Comparison of ENCODE assay signal across 1 cellular context in genomic region chr20:62916703-62917476, GRCh38.
TF ChIP-seq lines count a peak whose summit lies in the region.

No MANE protein-coding gene starts in this region.

TF ChIP-seq in HepG2, 621 proteins besides CTCF, POLR2A, EP300 and RAD21 (continues in another document):
- TF ChIP-seq SAFB2 (CRISPR knock-in tag; IDR thresholded peaks at IDR 0.05; ENCODE audit: borderline replicate concordance, low read depth) (no peak; the same call in 1 of the 2 replicates), REST (IDR thresholded peaks at IDR 0.05; ENCODE audit: borderline replicate concordance in 1 of 2, low read depth in 1 of 2, low read length in 2 of 2) (0 out of 4 replicates have a peak, but pooled peaks of 1 of the 2 experiments have one; percentile 30), U2AF1 (optimal IDR thresholded peaks at IDR 0.05; ENCODE audit: low read depth, low read length) (no peak), RCOR2 (CRISPR knock-in tag; IDR thresholded peaks at IDR 0.05) (peak; percentile 99), GRHL1 (CRISPR knock-in tag; conservative IDR thresholded peaks at IDR 0.05) (no peak), NAIF1 (CRISPR knock-in tag; IDR thresholded peaks at IDR 0.05; ENCODE audit: borderline replicate concordance) (peak; percentile 74; the same call in 1 of the 2 replicates), ZNF839 (CRISPR knock-in tag; IDR thresholded peaks at IDR 0.05; ENCODE audit: borderline replicate concordance) (no peak), NFIC (IDR thresholded peaks at IDR 0.05; ENCODE audit: low read length) (peak; percentile 63; the same call in 1 of the 2 replicates), NR2C2 (CRISPR knock-in tag; IDR thresholded peaks at IDR 0.05; ENCODE audit: borderline replicate concordance) (peak; percentile 91), TARDBP (CRISPR knock-in tag; IDR thresholded peaks at IDR 0.05) (peak; percentile 99), ETV5 (CRISPR knock-in tag; IDR thresholded peaks at IDR 0.05; ENCODE audit: borderline replicate concordance) (peak; percentile 95), GLMP (CRISPR knock-in tag; IDR thresholded peaks at IDR 0.05; ENCODE audit: borderline replicate concordance) (no peak), ZNF30 (CRISPR knock-in tag; IDR thresholded peaks at IDR 0.05) (peak; percentile 33; the same call in 1 of the 2 replicates), ZNF101 (CRISPR knock-in tag; IDR thresholded peaks at IDR 0.05; ENCODE audit: borderline replicate concordance, low read depth) (0 out of 2 replicates have a peak, but pooled peaks have one; percentile 82), ZNF576 (CRISPR knock-in tag; IDR thresholded peaks at IDR 0.05) (no peak), HNRNPL (IDR thresholded peaks at IDR 0.05; ENCODE audit: low read depth, low read length) (no peak), PRDM4 (CRISPR knock-in tag; IDR thresholded peaks at IDR 0.05; ENCODE audit: borderline replicate concordance) (no peak), ZNF616 (CRISPR knock-in tag; IDR thresholded peaks at IDR 0.05; ENCODE audit: low read depth) (0 out of 2 replicates have a peak, but pooled peaks have one; percentile 69), ZNF430 (CRISPR knock-in tag; IDR thresholded peaks at IDR 0.05) (peak; percentile 98), TFE3 (CRISPR knock-in tag; IDR thresholded peaks at IDR 0.05) (peak; percentile 92), ZNF282 (IDR thresholded peaks at IDR 0.05; ENCODE audit: partially characterized antibody) (no peak), ZNF740 (CRISPR knock-in tag; IDR thresholded peaks at IDR 0.05) (no peak; the same call in 1 of the 2 replicates), IRF2 (CRISPR knock-in tag; IDR thresholded peaks at IDR 0.05) (peak; percentile 98), CENPX (CRISPR knock-in tag; IDR thresholded peaks at IDR 0.05) (no peak), ZNF350 (CRISPR knock-in tag; IDR thresholded peaks at IDR 0.05; ENCODE audit: borderline replicate concordance, low read depth) (peak; percentile 99), ZNF570 (CRISPR knock-in tag; IDR thresholded peaks at IDR 0.05; ENCODE audit: borderline replicate concordance) (no peak), FOXC1 (CRISPR knock-in tag; IDR thresholded peaks at IDR 0.05; ENCODE audit: borderline replicate concordance) (peak; percentile 93), KDM2A (CRISPR knock-in tag; IDR thresholded peaks at IDR 0.05; ENCODE audit: borderline replicate concordance, low read depth) (peak; percentile 80; the same call in 1 of the 2 replicates), ZSCAN30 (CRISPR knock-in tag; IDR thresholded peaks at IDR 0.05) (peak; percentile 95), CC2D1A (CRISPR knock-in tag; IDR thresholded peaks at IDR 0.05) (peak; percentile 89; the same call in 1 of the 2 replicates), SRSF1 (optimal IDR thresholded peaks at IDR 0.05; ENCODE audit: low read depth, low read length) (no peak), KDM5A (IDR thresholded peaks at IDR 0.05; ENCODE audit: borderline replicate concordance, low read length) (no peak; the same call in 1 of the 2 replicates), KLF13 (CRISPR knock-in tag; IDR thresholded peaks at IDR 0.05) (0 out of 2 replicates have a peak, but pooled peaks have one; percentile 47), ZNF414 (CRISPR knock-in tag; IDR thresholded peaks at IDR 0.05) (peak; percentile 100), SIX4 (CRISPR knock-in tag; IDR thresholded peaks at IDR 0.05) (peak; percentile 95), ZBTB39 (CRISPR knock-in tag; IDR thresholded peaks at IDR 0.05) (peak; percentile 99), RARG (CRISPR knock-in tag; IDR thresholded peaks at IDR 0.05; ENCODE audit: low read depth) (no peak), AGO1 (IDR thresholded peaks at IDR 0.05; ENCODE audit: low read depth, low read length, poor library complexity, severe bottlenecking) (no peak), ZNF747 (CRISPR knock-in tag; IDR thresholded peaks at IDR 0.05; ENCODE audit: borderline replicate concordance) (peak; percentile 98), MYC (CRISPR knock-in tag; IDR thresholded peaks at IDR 0.05; ENCODE audit: borderline replicate concordance) (peak; percentile 81; the same call in 1 of the 2 replicates), HIVEP1 (CRISPR knock-in tag; IDR thresholded peaks at IDR 0.05) (peak; percentile 67; the same call in 1 of the 2 replicates), ZNF639 (CRISPR knock-in tag; conservative IDR thresholded peaks at IDR 0.05) (peak; percentile 77; the same call in 1 of the 2 replicates), ZFYVE20 (CRISPR knock-in tag; IDR thresholded peaks at IDR 0.05; ENCODE audit: borderline replicate concordance, low read depth) (no peak), JARID2 (CRISPR knock-in tag; IDR thresholded peaks at IDR 0.05; ENCODE audit: insufficient replicate concordance) (peak; percentile 17), ZNF275 (CRISPR knock-in tag; IDR thresholded peaks at IDR 0.05; ENCODE audit: borderline replicate concordance) (peak; percentile 75; the same call in 1 of the 2 replicates), CHCHD3 (CRISPR knock-in tag; IDR thresholded peaks at IDR 0.05) (peak; percentile 78; the same call in 1 of the 2 replicates), SKI (IDR thresholded peaks at IDR 0.05; ENCODE audit: partially characterized antibody) (peak; percentile 74), PTBP1 (IDR thresholded peaks at IDR 0.05; ENCODE audit: low read depth, low read length, poor library complexity, severe bottlenecking) (no peak)
